ENCODE assay signal across 32 cellular contexts in the genomic region with DNA sequence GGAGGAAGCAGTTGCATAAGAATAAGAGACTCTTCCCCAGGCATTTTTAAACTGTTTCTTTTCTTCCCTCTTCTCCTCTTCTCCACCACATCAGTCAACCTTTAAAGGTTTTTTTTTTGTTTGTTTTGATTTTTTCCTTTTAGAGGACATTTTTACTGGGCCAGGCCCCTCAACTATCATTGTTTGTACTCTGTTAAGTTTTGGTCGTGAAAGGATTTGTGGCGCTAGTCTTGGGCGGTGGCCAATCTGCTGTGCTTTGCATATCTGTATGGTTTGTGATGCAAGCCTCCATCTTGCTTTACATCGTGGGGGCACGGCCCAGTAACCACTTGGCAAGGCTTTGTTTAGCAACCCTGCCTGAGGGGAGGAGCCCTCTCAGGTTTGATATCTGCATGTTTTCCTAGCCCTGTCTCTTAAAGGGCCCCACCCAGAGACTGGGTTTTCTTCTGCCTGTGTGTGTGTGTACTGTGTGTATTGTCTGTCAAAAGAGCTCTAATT.
"Had no signal": no experiment of that assay in that cellular context is flagged by ENCODE, and none has a peak within 500 bp of the region (broad histone marks: within the 10 kb centered on the region; RNA-seq: fewer than 3 reads in every experiment).

No MANE protein-coding gene starts in this region.

- H3K36me3 ChIP-seq: brain microvascular endothelial cell, colonic mucosa had no signal

- DNase-seq: activated B cell treated with CpG ODN at 0.5 μM for 24 hours; activated CD4-positive, alpha-beta memory T cell treated with anti-CD3 and anti-CD28 coated beads, Interleukin-2, amount 10 ng/mL, durations not matched to agents 7 days and 5 days; activated CD4-positive, alpha-beta T cell treated with anti-CD3 and anti-CD28 coated beads for 48 hours; activated CD4-positive, CD25-positive, alpha-beta regulatory T cell treated with anti-CD3 and anti-CD28 coated beads, Interleukin-2, amount 50 U/mL, for 72 hours; activated CD8-positive, alpha-beta memory T cell treated with anti-CD3 and anti-CD28 coated beads for 24 hours; activated CD8-positive, alpha-beta memory T cell treated with anti-CD3 and anti-CD28 coated beads, Interleukin-2, amount 10 ng/mL, durations not matched to agents 7 days and 5 days; activated CD8-positive, alpha-beta memory T cell treated with anti-CD3 and anti-CD28 coated beads, Interleukin-2, amount 50 U/mL, for 48 hours; activated effector memory CD4-positive, alpha-beta T cell treated with anti-CD3 and anti-CD28 coated beads, Interleukin-2, amount 50 U/mL, for 16 hours; activated naive CD4-positive, alpha-beta T cell; activated naive CD4-positive, alpha-beta T cell treated with anti-CD3 and anti-CD28 coated beads, Interleukin-2, amount 50 U/mL, for 16 hours; activated naive CD8-positive, alpha-beta T cell treated with anti-CD3 and anti-CD28 coated beads for 36 hours; activated T-cell treated with anti-CD3 and anti-CD28 coated beads, Interleukin-2, amount 50 U/mL, for 1 hour; activated T-cell treated with anti-CD3 and anti-CD28 coated beads, Interleukin-2, amount 50 U/mL, for 72 hours; amniotic stem cell; aorta; brain microvascular endothelial cell; central memory CD4-positive, alpha-beta T cell; colonic mucosa; MM.1S; MV-4-11; NCI-H1092; NCI-H1436 treated with DMSO at 0.1 percent for 48 hours; NCI-H1694 treated with DMSO at 0.1 percent for 48 hours; NCI-H2029; NCI-H345; NCI-H526; NCI-H748 treated with DMSO at 0.1 percent for 48 hours; OCI-M1; Right ventricle myocardium superior had no signal

- H3K27me3 ChIP-seq: brain microvascular endothelial cell, colonic mucosa had no signal

- H3K4me1 Mint-ChIP-seq: activated B cell treated with CpG ODN at 0.5 μM for 24 hours; activated CD4-positive, alpha-beta memory T cell treated with anti-CD3 and anti-CD28 coated beads, Interleukin-2, amount 10 ng/mL, durations not matched to agents 7 days and 5 days; activated CD8-positive, alpha-beta memory T cell treated with anti-CD3 and anti-CD28 coated beads, Interleukin-2, amount 10 ng/mL, durations not matched to agents 7 days and 5 days; activated naive CD8-positive, alpha-beta T cell treated with anti-CD3 and anti-CD28 coated beads for 36 hours; activated T-helper 17 cell treated with anti-CD3 and anti-CD28 coated beads, Interleukin-2, amount 50 U/mL, for 72 hours had no signal

- H3K4me3 ChIP-seq: colonic mucosa had no signal

- H3K4me1 ChIP-seq: colonic mucosa had no signal

- H3K27ac Mint-ChIP-seq: activated B cell treated with CpG ODN at 0.5 μM for 24 hours; activated CD4-positive, alpha-beta memory T cell treated with anti-CD3 and anti-CD28 coated beads, Interleukin-2, amount 10 ng/mL, durations not matched to agents 7 days and 5 days; activated CD8-positive, alpha-beta memory T cell treated with anti-CD3 and anti-CD28 coated beads, Interleukin-2, amount 10 ng/mL, durations not matched to agents 7 days and 5 days; activated naive CD8-positive, alpha-beta T cell treated with anti-CD3 and anti-CD28 coated beads for 36 hours; activated T-cell treated with anti-CD3 and anti-CD28 coated beads, Interleukin-2, amount 50 U/mL, for 72 hours; activated T-helper 17 cell treated with anti-CD3 and anti-CD28 coated beads, Interleukin-2, amount 50 U/mL, for 72 hours; T-helper 1 cell treated with Interleukin-12 subunit alpha and Interleukin-12 subunit beta and Interleukin-4 antibody, amounts not matched to agents 30 μg/mL and 1 μg/mL, for 36 hours; T-helper 2 cell treated with Interferon-gamma antibody and Interleukin-4, amounts not matched to agents 5 μg/mL and 100 μg/mL, for 36 hours had no signal

- H3K27me3 Mint-ChIP-seq: activated B cell treated with CpG ODN at 0.5 μM for 24 hours; activated CD4-positive, alpha-beta memory T cell treated with anti-CD3 and anti-CD28 coated beads, Interleukin-2, amount 10 ng/mL, durations not matched to agents 7 days and 5 days; activated CD8-positive, alpha-beta memory T cell treated with anti-CD3 and anti-CD28 coated beads, Interleukin-2, amount 10 ng/mL, durations not matched to agents 7 days and 5 days; activated naive CD8-positive, alpha-beta T cell treated with anti-CD3 and anti-CD28 coated beads for 36 hours; activated T-helper 17 cell treated with anti-CD3 and anti-CD28 coated beads, Interleukin-2, amount 50 U/mL, for 72 hours had no signal

- H3K36me3 Mint-ChIP-seq: activated CD8-positive, alpha-beta memory T cell treated with anti-CD3 and anti-CD28 coated beads, Interleukin-2, amount 10 ng/mL, durations not matched to agents 7 days and 5 days; activated naive CD8-positive, alpha-beta T cell treated with anti-CD3 and anti-CD28 coated beads for 36 hours had no signal

- ATAC-seq: activated CD8-positive, alpha-beta memory T cell treated with anti-CD3 and anti-CD28 coated beads, Interleukin-2, amount 10 ng/mL, durations not matched to agents 7 days and 5 days; activated T-cell treated with anti-CD3 and anti-CD28 coated beads, Interleukin-2, amount 50 U/mL, for 72 hours; activated T-helper 17 cell treated with anti-CD3 and anti-CD28 coated beads, Interleukin-2, amount 50 U/mL, for 72 hours had no signal

- H3K9me3 ChIP-seq: colonic mucosa had no signal

- H3K9me3 Mint-ChIP-seq: activated CD4-positive, alpha-beta memory T cell treated with anti-CD3 and anti-CD28 coated beads, Interleukin-2, amount 10 ng/mL, durations not matched to agents 7 days and 5 days; activated naive CD8-positive, alpha-beta T cell treated with anti-CD3 and anti-CD28 coated beads for 36 hours; activated T-helper 17 cell treated with anti-CD3 and anti-CD28 coated beads, Interleukin-2, amount 50 U/mL, for 72 hours had no signal

- H3K4me3 Mint-ChIP-seq: activated B cell treated with CpG ODN at 0.5 μM for 24 hours; activated CD4-positive, alpha-beta memory T cell treated with anti-CD3 and anti-CD28 coated beads, Interleukin-2, amount 10 ng/mL, durations not matched to agents 7 days and 5 days; activated CD8-positive, alpha-beta memory T cell treated with anti-CD3 and anti-CD28 coated beads, Interleukin-2, amount 10 ng/mL, durations not matched to agents 7 days and 5 days; activated naive CD8-positive, alpha-beta T cell treated with anti-CD3 and anti-CD28 coated beads for 36 hours; activated T-cell treated with anti-CD3 and anti-CD28 coated beads, Interleukin-2, amount 50 U/mL, for 72 hours; activated T-helper 17 cell treated with anti-CD3 and anti-CD28 coated beads, Interleukin-2, amount 50 U/mL, for 72 hours; T-helper 1 cell treated with Interleukin-12 subunit alpha and Interleukin-12 subunit beta and Interleukin-4 antibody, amounts not matched to agents 30 μg/mL and 1 μg/mL, for 36 hours; T-helper 2 cell treated with Interferon-gamma antibody and Interleukin-4, amounts not matched to agents 5 μg/mL and 100 μg/mL, for 36 hours had no signal
